Comparison of ENCODE assay signal across 19 cellular contexts in the genomic region with DNA sequence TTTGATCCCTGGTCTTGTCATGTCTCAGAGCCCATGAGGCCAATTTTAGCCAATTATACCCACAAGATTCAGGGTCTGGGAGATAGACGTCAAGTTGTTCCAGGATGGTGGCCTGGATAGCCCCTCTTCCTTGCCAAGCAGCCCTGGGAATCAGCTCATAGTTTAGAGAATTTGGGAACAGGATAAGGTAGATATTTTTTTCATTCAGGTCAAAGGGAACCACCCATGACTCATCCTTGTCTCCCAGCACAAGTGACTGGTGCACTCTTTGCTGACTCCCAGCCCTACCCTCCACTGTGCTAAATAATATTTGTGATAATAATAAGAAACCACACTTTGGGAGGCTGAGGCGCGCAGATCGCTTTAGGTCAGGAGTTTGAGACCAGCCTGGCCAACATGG. TPM values are rescaled to one million over a fixed set of nuclear protein-coding genes. Genes with fewer than 3 reads are reported as not detected.
DNase-seq lines count a peak whose midpoint lies in the region; ATAC-seq, FAIRE-seq and TF ChIP-seq lines count a peak whose summit lies in the region.
"Had no signal": no experiment of that assay in that cellular context is flagged by ENCODE, and none has a peak within 500 bp of the region (broad histone marks: within the 10 kb centered on the region; RNA-seq: fewer than 3 reads in every experiment).

No MANE protein-coding gene starts in this region.

- H3K27me3 Mint-ChIP-seq in activated T-helper 2 cell treated with anti-CD3 and anti-CD28 coated beads, Interferon-gamma antibody, Interleukin-2, Interleukin-4, amounts not matched to agents 10 μg/mL and 5 μg/mL and 100 μg/mL, durations not matched to agents 14 hours and 24 hours and 36 hours (ENCODE audit: low read depth): no peaks in the 10 kb centered on the region
- H3K27me3 Mint-ChIP-seq: activated CD8-positive, alpha-beta memory T cell treated with anti-CD3 and anti-CD28 coated beads, Interleukin-2, amount 10 ng/mL, durations not matched to agents 7 days and 5 days; activated naive CD8-positive, alpha-beta T cell; stimulated activated memory B cell treated with anti-CD40 and anti-IgM and Interleukin-4, amounts not matched to agents 10 μg/mL and 1 μg/mL and 100 μg/mL, for 72 hours had no signal

- H3K27ac Mint-ChIP-seq in activated T-helper 2 cell treated with anti-CD3 and anti-CD28 coated beads, Interferon-gamma antibody, Interleukin-2, Interleukin-4, amounts not matched to agents 10 μg/mL and 5 μg/mL and 100 μg/mL, durations not matched to agents 14 hours and 24 hours and 36 hours: peak overlapping the region; percentile 78
- H3K27ac Mint-ChIP-seq: activated CD8-positive, alpha-beta memory T cell treated with anti-CD3 and anti-CD28 coated beads, Interleukin-2, amount 10 ng/mL, durations not matched to agents 7 days and 5 days; activated naive CD8-positive, alpha-beta T cell; mesothelial cell of epicardium; stimulated activated memory B cell treated with anti-CD40 and anti-IgM and Interleukin-4, amounts not matched to agents 10 μg/mL and 1 μg/mL and 100 μg/mL, for 72 hours had no signal

- peak; percentile 32 for DNase-seq in AG20443 (ENCODE audit: low spot score)
- DNase-seq in H54 (ENCODE audit: insufficient read length, low spot score): peak; percentile 89
- DNase-seq in activated T-helper 2 cell treated with anti-CD3 and anti-CD28 coated beads, Interferon-gamma antibody, Interleukin-2, Interleukin-4, amounts not matched to agents 10 μg/mL and 5 μg/mL and 100 μg/mL, durations not matched to agents 14 hours and 24 hours and 36 hours (ENCODE audit: low spot score): no peak
- peak; percentile 62 for DNase-seq in hepatic stellate cell (ENCODE audit: low spot score)
- no peak for DNase-seq in vagina (ENCODE audit: extremely low spot score in 2 of 2)
- no peak for DNase-seq in UCSD-AML1 (lab: John Stamatoyannopoulos, UW; ENCODE audit: unreplicated experiment)
- DNase-seq: activated CD8-positive, alpha-beta memory T cell treated with anti-CD3 and anti-CD28 coated beads, Interleukin-2, amount 10 ng/mL, durations not matched to agents 7 days and 5 days; C1 segment of cervical spinal cord; DMS79; islet precursor cell; NCI-H1694 treated with DMSO at 0.1 percent for 48 hours had no signal

- H3K36me3 Mint-ChIP-seq in activated T-helper 2 cell treated with anti-CD3 and anti-CD28 coated beads, Interferon-gamma antibody, Interleukin-2, Interleukin-4, amounts not matched to agents 10 μg/mL and 5 μg/mL and 100 μg/mL, durations not matched to agents 14 hours and 24 hours and 36 hours (ENCODE audit: low read depth): peaks cover 67% of the 10 kb centered on the region
- H3K36me3 Mint-ChIP-seq: activated naive CD8-positive, alpha-beta T cell; mesothelial cell of epicardium had no signal

- intact Hi-C loops in activated T-helper 2 cell treated with anti-CD3 and anti-CD28 coated beads, Interferon-gamma antibody, Interleukin-2, Interleukin-4, amounts not matched to agents 10 μg/mL and 5 μg/mL and 100 μg/mL, durations not matched to agents 14 hours and 24 hours and 36 hours (cut with micrococcal nuclease): loop anchor here (10.0 kb wide), 1 partner anchor 97 kb away; a partner anchor contains a TSS
- intact Hi-C loops in vagina (cut with DNase I): loop anchor here (5.0 kb wide), 1 partner anchor 204 kb away; no protein-coding TSS in a partner anchor

- H3K9me3 Mint-ChIP-seq in activated T-helper 2 cell treated with anti-CD3 and anti-CD28 coated beads, Interferon-gamma antibody, Interleukin-2, Interleukin-4, amounts not matched to agents 10 μg/mL and 5 μg/mL and 100 μg/mL, durations not matched to agents 14 hours and 24 hours and 36 hours: peaks cover 11% of the 10 kb centered on the region

- no peak for ATAC-seq in GM18505 (IDR thresholded peaks at IDR 0.05; ENCODE audit: unreplicated experiment)
- no peak for ATAC-seq in HG02938 (IDR thresholded peaks at IDR 0.05; ENCODE audit: unreplicated experiment)
- ATAC-seq: activated CD8-positive, alpha-beta memory T cell treated with anti-CD3 and anti-CD28 coated beads, Interleukin-2, amount 10 ng/mL, durations not matched to agents 7 days and 5 days; stimulated activated memory B cell treated with anti-CD40 and anti-IgM and Interleukin-4, amounts not matched to agents 10 μg/mL and 1 μg/mL and 100 μg/mL, for 72 hours had no signal

- no peak overlapping the region for H3K4me3 Mint-ChIP-seq in activated T-helper 2 cell treated with anti-CD3 and anti-CD28 coated beads, Interferon-gamma antibody, Interleukin-2, Interleukin-4, amounts not matched to agents 10 μg/mL and 5 μg/mL and 100 μg/mL, durations not matched to agents 14 hours and 24 hours and 36 hours (ENCODE audit: low read depth)
- H3K4me3 Mint-ChIP-seq: activated CD8-positive, alpha-beta memory T cell treated with anti-CD3 and anti-CD28 coated beads, Interleukin-2, amount 10 ng/mL, durations not matched to agents 7 days and 5 days; activated naive CD8-positive, alpha-beta T cell; mesothelial cell of epicardium; stimulated activated memory B cell treated with anti-CD40 and anti-IgM and Interleukin-4, amounts not matched to agents 10 μg/mL and 1 μg/mL and 100 μg/mL, for 72 hours had no signal

- H3K4me1 Mint-ChIP-seq in activated T-helper 2 cell treated with anti-CD3 and anti-CD28 coated beads, Interferon-gamma antibody, Interleukin-2, Interleukin-4, amounts not matched to agents 10 μg/mL and 5 μg/mL and 100 μg/mL, durations not matched to agents 14 hours and 24 hours and 36 hours (ENCODE audit: low read depth): peaks cover 36% of the 10 kb centered on the region

- FAIRE-seq in H54 (lab: Jason Lieb, UNC): no peak

- no peaks in the 10 kb centered on the region for H3K4me1 ChIP-seq in vagina

- H3K27ac ChIP-seq in vagina: no peak overlapping the region
- H3K27ac ChIP-seq: cardiac muscle cell had no signal

- no peak for TF ChIP-seq CTCF in vagina (IDR thresholded peaks at IDR 0.05)

- H3K4me3 ChIP-seq in vagina: no peak overlapping the region
- H3K4me3 ChIP-seq: cardiac muscle cell, HAP-1 had no signal

- TF ChIP-seq POLR2A in H54 (IDR thresholded peaks at IDR 0.05; ENCODE audit: low read depth, low read length) (no peak), vagina (IDR thresholded peaks at IDR 0.05) (no peak), GM18505 (IDR thresholded peaks at IDR 0.05; ENCODE audit: borderline replicate concordance, extremely low read depth, insufficient read depth, insufficient read length) (no peak)

- no peaks in the 10 kb centered on the region for H3K9me3 ChIP-seq in vagina
- H3K9me3 ChIP-seq: HAP-1 had no signal

- H3K27me3 ChIP-seq in vagina: no peaks in the 10 kb centered on the region

- H3K36me3 ChIP-seq in vagina: no peaks in the 10 kb centered on the region
- H3K36me3 ChIP-seq: cardiac muscle cell, HAP-1 had no signal

RNA-seq across cellular contexts. Expression of a gene that starts 17.1 kb away (rescaled TPM):
- total RNA-seq in activated T-helper 2 cell treated with anti-CD3 and anti-CD28 coated beads, Interferon-gamma antibody, Interleukin-2, Interleukin-4, amounts not matched to agents 10 μg/mL and 5 μg/mL and 100 μg/mL, durations not matched to agents 14 hours and 24 hours and 36 hours: 48.5 and 48.9 TPM in 2 replicates
- total RNA-seq in vagina: not detected
- total RNA-seq: cardiac muscle cell, mesothelial cell of epicardium, SK-MEL-5 had no signal

RNA-seq across cellular contexts. Expression of a gene that starts 24.3 kb away (rescaled TPM):
- 86.3 and 88.1 TPM in 2 replicates for total RNA-seq in activated T-helper 2 cell treated with anti-CD3 and anti-CD28 coated beads, Interferon-gamma antibody, Interleukin-2, Interleukin-4, amounts not matched to agents 10 μg/mL and 5 μg/mL and 100 μg/mL, durations not matched to agents 14 hours and 24 hours and 36 hours
- 34.9 TPM for total RNA-seq in vagina

RNA-seq across cellular contexts. Expression of a gene that starts 25.6 kb away (rescaled TPM):
- 174 and 176 TPM in 2 replicates for total RNA-seq in activated T-helper 2 cell treated with anti-CD3 and anti-CD28 coated beads, Interferon-gamma antibody, Interleukin-2, Interleukin-4, amounts not matched to agents 10 μg/mL and 5 μg/mL and 100 μg/mL, durations not matched to agents 14 hours and 24 hours and 36 hours
- 28.2 TPM for total RNA-seq in vagina
- total RNA-seq: SK-MEL-5 had no signal

Comparison
In these comparisons a context has a peak if more than half of its experiments do, and no peak if none do; other contexts are left out.
1. DNase-seq: peak in AG20443 (single experiment), H54 (single experiment) and hepatic stellate cell (single experiment); none in activated T-helper 2 cell treated with anti-CD3 and anti-CD28 coated beads, Interferon-gamma antibody, Interleukin-2, Interleukin-4, amounts not matched to agents 10 μg/mL and 5 μg/mL and 100 μg/mL, durations not matched to agents 14 hours and 24 hours and 36 hours (single experiment), vagina (0 of 2) and UCSD-AML1 (single experiment).
2. RNA of a gene that starts 17.1 kb away (total RNA-seq): 48.5 to 48.9 TPM in activated T-helper 2 cell treated with anti-CD3 and anti-CD28 coated beads, Interferon-gamma antibody, Interleukin-2, Interleukin-4, amounts not matched to agents 10 μg/mL and 5 μg/mL and 100 μg/mL, durations not matched to agents 14 hours and 24 hours and 36 hours; not detected in vagina (single experiment); every median in the first group is over 10 times any median in the second.